Comparison of ENCODE assay signal across 8 cellular contexts in the genomic region with DNA sequence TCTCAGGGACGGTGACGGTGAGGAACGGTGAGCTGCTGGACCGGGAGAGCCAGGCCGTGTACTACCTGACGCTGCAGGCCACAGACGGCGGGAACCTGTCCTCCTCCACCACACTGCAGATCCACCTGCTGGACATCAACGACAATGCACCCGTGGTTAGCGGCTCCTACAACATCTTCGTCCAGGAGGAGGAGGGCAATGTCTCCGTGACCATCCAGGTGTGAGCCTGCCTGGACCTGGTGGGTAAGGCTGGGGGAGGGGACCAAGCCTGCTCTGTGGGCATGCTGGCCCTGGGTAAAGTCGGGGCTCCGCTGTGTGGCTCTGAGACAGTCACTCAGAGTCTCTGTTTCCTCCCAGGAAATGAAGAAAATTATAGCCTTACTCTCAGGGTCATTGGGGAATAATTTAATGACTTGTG. TPM values are rescaled to one million over a fixed set of nuclear protein-coding genes. Genes with fewer than 3 reads are reported as not detected.
DNase-seq lines count a peak whose midpoint lies in the region; ATAC-seq and TF ChIP-seq lines count a peak whose summit lies in the region.

No MANE protein-coding gene starts in this region.

- DNase-seq in BE2C (peak; percentile 62), HCT116 (ENCODE audit: low read depth, low spot score) (peak; percentile 83), T-cell (peak in 28 of 34 experiments; percentile 8 to 52 (median 31)), chondrocyte (ENCODE audit: low spot score) (no peak), mesothelial cell of epicardium (ENCODE audit: low spot score in 2 of 2, unreplicated experiment in 2 of 2) (peak in 1 of 2 experiments; percentile 73), NOMO-1 (lab: John Stamatoyannopoulos, UW; ENCODE audit: unreplicated experiment in 2 of 2) (no peak), GF-D8 (lab: John Stamatoyannopoulos, UW) (no peak)

- H3K4me1 ChIP-seq in BE2C = no peaks in the 10 kb centered on the region
- H3K4me1 ChIP-seq in HCT116 (ENCODE audit: control insufficient read depth in 1 of 2, insufficient read depth in 2 of 2, low read length in 2 of 2) = peaks cover 0 to 18% of the 10 kb centered on the region in 2 experiments; a peak in 2 of 4 replicates

- no peak overlapping the region for H3K4me3 Mint-ChIP-seq in T-cell
- H3K4me3 Mint-ChIP-seq in chondrocyte (ENCODE audit: unreplicated experiment) = no peak overlapping the region
- H3K4me3 Mint-ChIP-seq in mesothelial cell of epicardium = no peak overlapping the region

- peak; percentile 59 for TF ChIP-seq CTCF in BE2C (IDR thresholded peaks at IDR 0.05; ENCODE audit: low read depth, low read length)
- peak; percentile 72 to 85 (median 83) for TF ChIP-seq CTCF in HCT116 (IDR thresholded peaks at IDR 0.05 in 2 of 3, conservative IDR thresholded peaks at IDR 0.05 in 1 of 3; ENCODE audit: borderline replicate concordance in 1 of 3, insufficient read depth in 1 of 3, low read depth in 2 of 3, low read length in 2 of 3)
- TF ChIP-seq CTCF in chondrocyte (IDR thresholded peaks at IDR 0.05) = peak; percentile 74
- peak; percentile 72 for TF ChIP-seq CTCF in mesothelial cell of epicardium (IDR thresholded peaks at IDR 0.05; ENCODE audit: unreplicated experiment)

- no peak for TF ChIP-seq POLR2A in HCT116 (IDR thresholded peaks at IDR 0.05; ENCODE audit: borderline replicate concordance, extremely low read depth, insufficient read depth, insufficient read length)

- RAD21 ChIA-PET in HCT116 (lab: Charles Lee; ENCODE audit: low non-redundant PET in 1 of 2, low total read pairs in 2 of 2, uncharacterized antibody in 2 of 2, unreplicated experiment in 2 of 2) = interaction anchor here (0.6 to 1.8 kb wide), 2 partner anchors 119 to 162 kb away, joined by 3 to 5 read pairs; a partner anchor contains a TSS

- CTCF ChIA-PET in HCT116 (lab: Charles Lee) = interaction anchor here (1.0 to 1.4 kb wide), 4 partner anchors 9 to 849 kb away, joined by 3 to 4 read pairs (median 4); no protein-coding TSS in a partner anchor
- CTCF ChIA-PET in T-cell (lab: Charles Lee) = interaction anchor here in 1 of 2 donors (0.6 to 1.2 kb wide), 3 partner anchors 9 to 848 kb away, joined by 3 read pairs; a partner anchor contains a TSS

- H3K36me3 Mint-ChIP-seq in T-cell = no peaks in the 10 kb centered on the region
- H3K36me3 Mint-ChIP-seq in chondrocyte (ENCODE audit: low read depth) = no peaks in the 10 kb centered on the region
- H3K36me3 Mint-ChIP-seq in mesothelial cell of epicardium = no peaks in the 10 kb centered on the region

- POLR2A ChIA-PET in HCT116 (lab: Charles Lee) (no interaction called here), T-cell (lab: Charles Lee) (no interaction called here)

- no TSS peak for BruUV-seq in HCT116 (replicated peaks; lab: Mats Ljungman, UMichigan)

- TF ChIP-seq RAD21 in HCT116 (IDR thresholded peaks at IDR 0.05; ENCODE audit: low read depth) = peak; percentile 80

- peaks cover 5 to 8% (median 8%) of the 10 kb centered on the region in 3 donors for H3K4me1 Mint-ChIP-seq in T-cell
- no peaks in the 10 kb centered on the region for H3K4me1 Mint-ChIP-seq in chondrocyte (ENCODE audit: low read depth)
- H3K4me1 Mint-ChIP-seq in mesothelial cell of epicardium = no peaks in the 10 kb centered on the region

- peak overlapping the region; percentile 59 for H3K4me2 ChIP-seq in HCT116 (ENCODE audit: low read length)

- H3K9me3 Mint-ChIP-seq in T-cell = no peaks in the 10 kb centered on the region
- H3K9me3 Mint-ChIP-seq in chondrocyte (ENCODE audit: low read depth) = no peaks in the 10 kb centered on the region
- H3K9me3 Mint-ChIP-seq in mesothelial cell of epicardium = no peaks in the 10 kb centered on the region

- no peak overlapping the region; the same call in 1 of the 2 replicates for H3K9ac ChIP-seq in HCT116 (ENCODE audit: low read length)

- H3K4me3 ChIP-seq in BE2C (ENCODE audit: low read depth, low read length) = no peak overlapping the region
- no peak overlapping the region for H3K4me3 ChIP-seq in HCT116 (replicated peaks in 1 of 2; ENCODE audit: low read depth in 1 of 2, low read length in 2 of 2)

- H3K27me3 Mint-ChIP-seq in T-cell (no peaks in the 10 kb centered on the region), chondrocyte (ENCODE audit: low read depth) (no peaks in the 10 kb centered on the region), mesothelial cell of epicardium (ENCODE audit: low read depth) (peaks cover 5% of the 10 kb centered on the region)

- H3K9me3 ChIP-seq in BE2C = no peaks in the 10 kb centered on the region
- H3K9me3 ChIP-seq in HCT116 (ENCODE audit: control insufficient read depth in 1 of 2, insufficient read depth in 1 of 2, low read depth in 1 of 2, low read length in 2 of 2) = no peaks in the 10 kb centered on the region

- H3K27me3 ChIP-seq in BE2C = no peaks in the 10 kb centered on the region
- H3K27me3 ChIP-seq in HCT116 (ENCODE audit: insufficient read depth, low read length) = no peaks in the 10 kb centered on the region

- H3K27ac ChIP-seq in HCT116 (ENCODE audit: low read depth, low read length) = no peak overlapping the region

- no peaks in the 10 kb centered on the region for H4K20me1 ChIP-seq in HCT116 (ENCODE audit: insufficient read depth)

- no peaks in the 10 kb centered on the region for H3K79me2 ChIP-seq in HCT116 (ENCODE audit: insufficient read depth, low read length)

- H3K27ac Mint-ChIP-seq in T-cell (peak overlapping the region in 1 of 2 donors; percentile 55), chondrocyte (ENCODE audit: unreplicated experiment) (no peak overlapping the region), mesothelial cell of epicardium (no peak overlapping the region)

- peak overlapping the region; percentile 79 for H2AFZ ChIP-seq in HCT116 (ENCODE audit: low read depth, low read length, poor library complexity, severe bottlenecking)

- ATAC-seq in HCT116 (peak; percentile 89), T-cell (replicated peaks in 1 of 4) (peak in 3 of 4 experiments; percentile 50 to 67 (median 50)), HG02885 (IDR thresholded peaks at IDR 0.05; ENCODE audit: poor library complexity, unreplicated experiment) (no peak)

- H3K36me3 ChIP-seq in BE2C (no peaks in the 10 kb centered on the region), HCT116 (ENCODE audit: control insufficient read depth in 1 of 2, insufficient read depth in 2 of 2, low read length in 2 of 2) (no peaks in the 10 kb centered on the region)

- intact Hi-C loops in HCT116 (cut with micrococcal nuclease) = no loop called here

- H3K9me2 ChIP-seq in HCT116 (ENCODE audit: insufficient read depth) = no peaks in the 10 kb centered on the region

TF ChIP-seq in HCT116, 20 proteins besides CTCF, POLR2A, EP300 and RAD21:
- TF ChIP-seq SP1 (IDR thresholded peaks at IDR 0.05; ENCODE audit: low read depth) (no peak), TCF7L2 (IDR thresholded peaks at IDR 0.05; ENCODE audit: borderline replicate concordance, extremely low read depth, insufficient read depth, insufficient read length) (peak; percentile 10), YY1 (IDR thresholded peaks at IDR 0.05; ENCODE audit: extremely low read depth, insufficient replicate concordance, low read depth, low read length) (peak; percentile 36)
- TF ChIP-seq, protein P1, sequence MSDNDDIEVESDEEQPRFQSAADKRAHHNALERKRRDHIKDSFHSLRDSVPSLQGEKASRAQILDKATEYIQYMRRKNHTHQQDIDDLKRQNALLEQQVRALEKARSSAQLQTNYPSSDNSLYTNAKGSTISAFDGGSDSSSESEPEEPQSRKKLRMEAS (IDR thresholded peaks at IDR 0.05) = peak; percentile 91

RNA-seq across cellular contexts. Expression of a gene that starts 29.3 kb away (rescaled TPM):
- 7.5 TPM for polyA plus RNA-seq in BE2C (2012; ENCODE audit: insufficient read depth, insufficient read length, low read depth)
- 0.10 TPM for total RNA-seq in HCT116 (2021; ENCODE audit: unreplicated experiment)
- 0.32 and 0.48 TPM in 2 replicates for polyA plus RNA-seq in HCT116 (2012)
- total RNA-seq in T-cell = 1 to 10 TPM; 1.6 to 3.1 (median 2.8) TPM
- total RNA-seq in chondrocyte = 0.40 to 1.5 TPM (median 0.46 TPM) in 3 replicates
- 0.45 to 1.1 TPM (median 0.50 TPM) in 3 replicates for total RNA-seq in mesothelial cell of epicardium

RNA-seq across cellular contexts. Expression of a gene that starts 31.6 kb away (rescaled TPM):
- 10.1 TPM for polyA plus RNA-seq in BE2C (2012; ENCODE audit: insufficient read depth, insufficient read length, low read depth)
- 14.2 TPM for total RNA-seq in HCT116 (2021; ENCODE audit: unreplicated experiment)
- 6.1 and 7.6 TPM in 2 replicates for polyA plus RNA-seq in HCT116 (2012)
- 1 to 10 TPM in 1 of 5 donors, under 1 TPM in 4; 0.33 to 1.2 (median 0.64) TPM for total RNA-seq in T-cell
- 1.7 to 2.9 TPM (median 2.1 TPM) in 3 replicates for total RNA-seq in chondrocyte
- total RNA-seq in mesothelial cell of epicardium = 1.0 to 1.3 TPM (median 1.1 TPM) in 3 replicates

RNA-seq across cellular contexts. Expression of a gene that starts 41.2 kb away (rescaled TPM):
- polyA plus RNA-seq in BE2C (2012; ENCODE audit: insufficient read depth, insufficient read length, low read depth) = 156 TPM
- total RNA-seq in HCT116 (2021; ENCODE audit: unreplicated experiment) = 58.4 TPM
- 37.5 and 46.6 TPM in 2 replicates for polyA plus RNA-seq in HCT116 (2012)
- total RNA-seq in T-cell = 100 to 1,000 TPM; 250 to 319 (median 294) TPM
- 21.9 to 24.7 TPM (median 24.3 TPM) in 3 replicates for total RNA-seq in chondrocyte
- 161 to 169 TPM (median 169 TPM) in 3 replicates for total RNA-seq in mesothelial cell of epicardium

RNA-seq across cellular contexts. Expression of a gene that starts 51.9 kb away (rescaled TPM):
- 4.1 TPM for polyA plus RNA-seq in BE2C (2012; ENCODE audit: insufficient read depth, insufficient read length, low read depth)
- total RNA-seq in HCT116 (2021; ENCODE audit: unreplicated experiment) (not detected), T-cell (not detected), chondrocyte (0.45 to 0.95 TPM in 2 of 3 replicates, not detected in the other), mesothelial cell of epicardium (not detected in 3 replicates)
- not detected in 2 replicates for polyA plus RNA-seq in HCT116 (2012)

RNA-seq across cellular contexts. Expression of a gene that starts 52.1 kb away (rescaled TPM):
- polyA plus RNA-seq in BE2C (2012; ENCODE audit: insufficient read depth, insufficient read length, low read depth) = not detected
- total RNA-seq in HCT116 (2021; ENCODE audit: unreplicated experiment) (0.07 TPM), T-cell (not detected), chondrocyte (not detected in 3 replicates), mesothelial cell of epicardium (not detected in 3 replicates)
- polyA plus RNA-seq in HCT116 (2012) = 0.17 and 0.22 TPM in 2 replicates

Comparison
In these comparisons a context has a peak if more than half of its experiments do, and no peak if none do; other contexts are left out.
1. DNase-seq: peak in BE2C (single experiment), HCT116 (single experiment) and T-cell (28 of 34); none in chondrocyte (single experiment), NOMO-1 (0 of 2) and GF-D8 (single experiment).
2. Peak in every context shown above with its lines, with median percentiles within 50 percentile points of each other: CTCF ChIP-seq.